In the genomic region with DNA sequence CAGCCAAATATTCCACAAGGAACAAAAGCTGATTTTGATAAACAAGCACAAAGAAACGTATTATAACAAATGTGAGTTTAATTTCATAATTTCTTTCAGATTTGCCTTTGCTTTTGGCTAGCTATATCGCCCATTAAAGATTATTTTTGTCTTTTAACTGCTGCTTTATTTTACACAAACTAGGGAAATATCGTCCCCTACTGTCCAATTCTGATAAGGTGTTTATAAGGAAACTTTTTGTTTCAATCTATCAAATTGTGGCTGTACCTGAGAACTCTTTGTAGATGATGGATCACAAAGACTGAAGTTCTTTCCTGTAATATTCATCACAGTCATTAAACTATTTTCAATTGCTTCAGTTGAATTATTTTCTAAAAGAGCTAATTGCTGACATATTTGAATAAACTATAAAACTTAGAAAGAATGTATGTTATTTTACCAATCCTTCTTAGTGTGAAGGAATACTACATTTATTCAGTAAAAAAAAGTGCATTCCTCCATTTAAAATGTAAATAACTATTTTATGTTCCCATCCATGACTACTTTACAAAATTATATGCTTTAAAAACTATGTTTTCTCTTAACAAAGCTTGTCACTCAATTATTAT, we compare ENCODE assay signal across 9 cellular contexts.
DNase-seq lines count a peak whose midpoint lies in the region; ATAC-seq and TF ChIP-seq lines count a peak whose summit lies in the region.
"Had no signal": no experiment of that assay in that cellular context is flagged by ENCODE, and none has a peak within 500 bp of the region (broad histone marks: within the 10 kb centered on the region; RNA-seq: fewer than 3 reads in every experiment).

No MANE protein-coding gene starts in this region.

- H3K27ac Mint-ChIP-seq in activated T-cell treated with anti-CD3 and anti-CD28 coated beads, Interleukin-2, amount 50 U/mL, for 72 hours, result no peak overlapping the region

- H3K9me3 Mint-ChIP-seq in activated T-cell treated with anti-CD3 and anti-CD28 coated beads, Interleukin-2, amount 50 U/mL, for 72 hours, result no peaks in the 10 kb centered on the region
- H3K9me3 Mint-ChIP-seq in activated T-cell treated with anti-CD3 and anti-CD28 coated beads, Interleukin-2, amount 50 U/mL, for 4 hours, result no peaks in the 10 kb centered on the region

- H3K9me3 ChIP-seq in psoas muscle, result no peaks in the 10 kb centered on the region
- H3K9me3 ChIP-seq: tibial nerve had no signal

- peak; percentile 26 for DNase-seq in DMS153 treated with DMSO at 0.1 percent for 48 hours (lab: John Stamatoyannopoulos, UW; ENCODE audit: unreplicated experiment)
- DNase-seq in DMS153 (lab: John Stamatoyannopoulos, UW), result no peak
- DNase-seq in NCI-H345 (lab: John Stamatoyannopoulos, UW), result peak; percentile 67
- DNase-seq in choroid plexus epithelial cell (ENCODE audit: low read depth), result peak; percentile 28
- no peak for DNase-seq in psoas muscle
- DNase-seq in activated T-cell treated with anti-CD3 and anti-CD28 coated beads, Interleukin-2, amount 50 U/mL, for 72 hours, result no peak
- DNase-seq in activated T-cell treated with anti-CD3 and anti-CD28 coated beads, Interleukin-2, amount 50 U/mL, for 4 hours, result no peak
- DNase-seq in kidney tubule cell (ENCODE audit: low spot score), result no peak

- H3K4me3 ChIP-seq in choroid plexus epithelial cell (ENCODE audit: low read depth, low read length), result no peak overlapping the region
- H3K4me3 ChIP-seq in psoas muscle, result no peak overlapping the region
- H3K4me3 ChIP-seq: tibial nerve had no signal

- 24 to 33% (median 28%) methylated on average over 3 of the region's 3 CpGs for WGBS in psoas muscle, 3 donors

- intact Hi-C loops in psoas muscle (cut with DNase I), result loop anchor here in 1 of 2 donors (10.0 kb wide), 1 partner anchor 1402 kb away; no protein-coding TSS in a partner anchor

- H3K27ac ChIP-seq in psoas muscle, result no peak overlapping the region
- H3K27ac ChIP-seq: tibial nerve had no signal

- TF ChIP-seq CTCF in choroid plexus epithelial cell (conservative IDR thresholded peaks at IDR 0.05; ENCODE audit: low read depth, low read length), result peak; percentile 62
- TF ChIP-seq CTCF in psoas muscle (IDR thresholded peaks at IDR 0.05), result peak; percentile 30

- H3K36me3 Mint-ChIP-seq in activated T-cell treated with anti-CD3 and anti-CD28 coated beads, Interleukin-2, amount 50 U/mL, for 72 hours (ENCODE audit: insufficient read depth in 2 of 2), result no peaks in the 10 kb centered on the region
- no peaks in the 10 kb centered on the region for H3K36me3 Mint-ChIP-seq in activated T-cell treated with anti-CD3 and anti-CD28 coated beads, Interleukin-2, amount 50 U/mL, for 4 hours (ENCODE audit: insufficient read depth)

- no peaks in the 10 kb centered on the region for H3K36me3 ChIP-seq in psoas muscle (ENCODE audit: insufficient read depth in 1 of 2, low read depth in 1 of 2)
- H3K36me3 ChIP-seq: tibial nerve had no signal

- no peak for ATAC-seq in psoas muscle
- ATAC-seq in activated T-cell treated with anti-CD3 and anti-CD28 coated beads, Interleukin-2, amount 50 U/mL, for 72 hours (replicated peaks in 1 of 2), result no peak
- ATAC-seq in activated T-cell treated with anti-CD3 and anti-CD28 coated beads, Interleukin-2, amount 50 U/mL, for 4 hours, result no peak

- no peaks in the 10 kb centered on the region for H3K27me3 ChIP-seq in psoas muscle (ENCODE audit: insufficient read depth in 3 of 3, low read length in 2 of 3)
- H3K27me3 ChIP-seq: tibial nerve had no signal

- H3K4me3 Mint-ChIP-seq in activated T-cell treated with anti-CD3 and anti-CD28 coated beads, Interleukin-2, amount 50 U/mL, for 72 hours, result no peak overlapping the region
- H3K4me3 Mint-ChIP-seq in activated T-cell treated with anti-CD3 and anti-CD28 coated beads, Interleukin-2, amount 50 U/mL, for 4 hours, result no peak overlapping the region

- H3K4me1 Mint-ChIP-seq in activated T-cell treated with anti-CD3 and anti-CD28 coated beads, Interleukin-2, amount 50 U/mL, for 72 hours (ENCODE audit: low read depth), result no peaks in the 10 kb centered on the region
- H3K4me1 Mint-ChIP-seq in activated T-cell treated with anti-CD3 and anti-CD28 coated beads, Interleukin-2, amount 50 U/mL, for 4 hours (ENCODE audit: low read depth), result no peaks in the 10 kb centered on the region

- peaks cover 10% of the 10 kb centered on the region for H3K27me3 Mint-ChIP-seq in activated T-cell treated with anti-CD3 and anti-CD28 coated beads, Interleukin-2, amount 50 U/mL, for 72 hours (ENCODE audit: low read depth)
- H3K27me3 Mint-ChIP-seq in activated T-cell treated with anti-CD3 and anti-CD28 coated beads, Interleukin-2, amount 50 U/mL, for 4 hours (ENCODE audit: low read depth), result no peaks in the 10 kb centered on the region

- no peaks in the 10 kb centered on the region for H3K4me1 ChIP-seq in psoas muscle
- H3K4me1 ChIP-seq: tibial nerve had no signal

Comparison
In these comparisons a context has a peak if more than half of its experiments do, and no peak if none do; other contexts are left out.
1. DNase-seq: peak in DMS153 treated with DMSO at 0.1 percent for 48 hours (single experiment), NCI-H345 (single experiment) and choroid plexus epithelial cell (single experiment); none in DMS153 (single experiment), psoas muscle (0 of 2), activated T-cell treated with anti-CD3 and anti-CD28 coated beads, Interleukin-2, amount 50 U/mL, for 72 hours (0 of 2), activated T-cell treated with anti-CD3 and anti-CD28 coated beads, Interleukin-2, amount 50 U/mL, for 4 hours (single experiment) and kidney tubule cell (single experiment).